In the genomic region with DNA sequence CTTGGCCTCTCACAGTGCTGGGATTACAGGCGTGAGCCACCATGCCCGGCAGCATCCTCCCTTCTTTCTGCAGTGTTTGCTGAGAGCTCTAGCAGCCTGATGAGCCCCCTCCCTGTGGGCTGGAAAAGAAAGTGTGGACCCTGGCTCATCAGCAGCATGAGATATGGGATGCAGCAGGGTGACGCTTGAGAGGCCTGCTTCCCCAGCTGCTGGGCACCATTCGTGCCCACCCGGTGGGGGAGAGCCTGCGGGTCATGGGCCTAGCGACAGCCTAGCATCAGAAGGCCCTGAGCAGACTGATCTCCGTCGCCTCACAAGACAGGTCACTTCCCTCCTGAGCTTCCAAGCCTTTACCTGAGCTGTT, we compare ENCODE assay signal across 10 cellular contexts. TPM values are rescaled to one million over a fixed set of nuclear protein-coding genes. Genes with fewer than 3 reads are reported as not detected.
A peak's percentile ranks its signal among the peaks of the same experiment; 100 is the strongest.
DNase-seq lines count a peak whose midpoint lies in the region; ATAC-seq lines count a peak whose summit lies in the region.
"Had no signal": no experiment of that assay in that cellular context is flagged by ENCODE, and none has a peak within 500 bp of the region (broad histone marks: within the 10 kb centered on the region; RNA-seq: fewer than 3 reads in every experiment).

No MANE protein-coding gene starts in this region.

- peaks cover 56 to 92% (median 87%) of the 10 kb centered on the region in 7 donors for H3K4me1 Mint-ChIP-seq in naive thymus-derived CD4-positive, alpha-beta T cell

- ATAC-seq in HG02642 (IDR thresholded peaks at IDR 0.05; ENCODE audit: poor library complexity, unreplicated experiment) (peak; percentile 7), GM21423 (IDR thresholded peaks at IDR 0.05; ENCODE audit: unreplicated experiment) (no peak)
- ATAC-seq in activated naive CD4-positive, alpha-beta T cell treated with anti-CD3 and anti-CD28 coated beads, Interleukin-2, amount 50 U/mL, for 72 hours, result no peak
- ATAC-seq in naive thymus-derived CD4-positive, alpha-beta T cell, result no peak

- peak overlapping the region; percentile 87 for H3K9ac ChIP-seq in BLaER1
- H3K9ac ChIP-seq: GM23248 had no signal

- H3K4me3 ChIP-seq in BLaER1, result peak overlapping the region; percentile 61
- peak overlapping the region; percentile 55 for H3K4me3 ChIP-seq in naive thymus-derived CD4-positive, alpha-beta T cell (ENCODE audit: low read length)
- H3K4me3 ChIP-seq: GM23248 had no signal

- intact Hi-C loops in naive thymus-derived CD4-positive, alpha-beta T cell (cut with micrococcal nuclease), result loop anchor here (1.0 to 10.0 kb wide), 11 partner anchors 7 to 1071 kb away; partner anchors contain the start of genes CMTR1 (in 1 of the 2), KCTD20 (in 1 of the 2), MDGA1 (in 1 of the 2) and MTCH1 (in 1 of the 2)

- H3K4me2 ChIP-seq in BLaER1, result peak overlapping the region; percentile 96

- H3K36me3 ChIP-seq in BLaER1, result no peaks in the 10 kb centered on the region
- no peaks in the 10 kb centered on the region for H3K36me3 ChIP-seq in naive thymus-derived CD4-positive, alpha-beta T cell (ENCODE audit: control insufficient read depth in 2 of 3, insufficient read depth in 3 of 3, low read length in 3 of 3)

- H3K4me1 ChIP-seq in BLaER1, result peaks cover 91% of the 10 kb centered on the region
- H3K4me1 ChIP-seq in naive thymus-derived CD4-positive, alpha-beta T cell (ENCODE audit: control insufficient read depth in 2 of 2, insufficient read depth in 2 of 2, low read length in 2 of 2), result peaks cover 77 to 81% of the 10 kb centered on the region in 2 donors

- H3K4me3 Mint-ChIP-seq in naive thymus-derived CD4-positive, alpha-beta T cell, result peak overlapping the region; percentile 75 to 93 (median 84)

- CTCF ChIA-PET in naive thymus-derived CD4-positive, alpha-beta T cell (lab: Charles Lee), result interaction anchor here (1.0 to 3.9 kb wide), 8 partner anchors 11 to 190 kb away, joined by 3 to 54 read pairs (median 4); partner anchors contain the start of gene CCDC167

- peak overlapping the region; percentile 97 for H3K27ac ChIP-seq in BLaER1
- peak overlapping the region; percentile 97 for H3K27ac ChIP-seq in naive thymus-derived CD4-positive, alpha-beta T cell (ENCODE audit: low read depth, low read length)
- H3K27ac ChIP-seq: GM23248, HL-60 had no signal

- H3K9me3 ChIP-seq in BLaER1, result peaks cover 8% of the 10 kb centered on the region
- no peaks in the 10 kb centered on the region for H3K9me3 ChIP-seq in naive thymus-derived CD4-positive, alpha-beta T cell (ENCODE audit: control insufficient read depth in 2 of 3, low read length in 3 of 3)

- peaks cover under 1% of the 10 kb centered on the region; the same call in 1 of the 2 replicates for H4K20me1 ChIP-seq in BLaER1

- no peak for DNase-seq in activated naive CD4-positive, alpha-beta T cell treated with anti-CD3 and anti-CD28 coated beads, Interleukin-2, amount 50 U/mL, for 72 hours (ENCODE audit: low spot score in 2 of 2)
- DNase-seq in naive thymus-derived CD4-positive, alpha-beta T cell, result peak in 1 of 9 donors; percentile 15
- DNase-seq in NCI-H1930 (lab: John Stamatoyannopoulos, UW) (no peak), H4 (ENCODE audit: low spot score) (no peak), cerebellar cortex (ENCODE audit: low spot score) (no peak)
- DNase-seq: GM23248 had no signal

- peak overlapping the region; percentile 92 to 97 for H3K27ac Mint-ChIP-seq in activated naive CD4-positive, alpha-beta T cell treated with anti-CD3 and anti-CD28 coated beads, Interleukin-2, amount 50 U/mL, for 72 hours
- peak overlapping the region; percentile 92 to 99 (median 97) for H3K27ac Mint-ChIP-seq in naive thymus-derived CD4-positive, alpha-beta T cell

- H3K36me3 Mint-ChIP-seq in activated naive CD4-positive, alpha-beta T cell treated with anti-CD3 and anti-CD28 coated beads, Interleukin-2, amount 50 U/mL, for 72 hours, result peaks cover 0 to 8% of the 10 kb centered on the region in 2 donors
- H3K36me3 Mint-ChIP-seq in naive thymus-derived CD4-positive, alpha-beta T cell, result peaks cover 0 to 6% (median 0%) of the 10 kb centered on the region in 5 donors

- H3K27me3 Mint-ChIP-seq in naive thymus-derived CD4-positive, alpha-beta T cell, result no peaks in the 10 kb centered on the region

- no peaks in the 10 kb centered on the region for H3K27me3 ChIP-seq in BLaER1
- no peaks in the 10 kb centered on the region for H3K27me3 ChIP-seq in naive thymus-derived CD4-positive, alpha-beta T cell (ENCODE audit: control insufficient read depth in 2 of 2, insufficient read depth in 2 of 2, low read length in 2 of 2)

- no peaks in the 10 kb centered on the region for H3K9me3 Mint-ChIP-seq in activated naive CD4-positive, alpha-beta T cell treated with anti-CD3 and anti-CD28 coated beads, Interleukin-2, amount 50 U/mL, for 72 hours
- no peaks in the 10 kb centered on the region for H3K9me3 Mint-ChIP-seq in naive thymus-derived CD4-positive, alpha-beta T cell

- POLR2A ChIA-PET in naive thymus-derived CD4-positive, alpha-beta T cell (lab: Charles Lee), result interaction anchor here (1.0 to 12.3 kb wide), 11 partner anchors 10 to 182 kb away, joined by 5 to 376 read pairs (median 8); partner anchors contain the start of genes CCDC167, CMTR1 and MDGA1

RNA-seq across cellular contexts. Expression of gene CCDC167, which starts 16.0 kb away (rescaled TPM):
- total RNA-seq in activated naive CD4-positive, alpha-beta T cell treated with anti-CD3 and anti-CD28 coated beads, Interleukin-2, amount 50 U/mL, for 72 hours, result 10 to 100 TPM; 53.3 to 68.6 TPM
- 10 to 100 TPM; 13.8 to 55.1 (median 18.0) TPM for total RNA-seq in naive thymus-derived CD4-positive, alpha-beta T cell
- polyA plus RNA-seq in naive thymus-derived CD4-positive, alpha-beta T cell, result 10 to 100 TPM; 94.0 to 95.5 TPM
- 44.2 and 53.5 TPM in 2 replicates for total RNA-seq in H4 (2014; rRNA removed; shearing (Covaris generic))
